ENCODE assay signal across 1 cellular context in genomic region chr15:62068787-62069170, GRCh38.
A peak's percentile ranks its signal among the peaks of the same experiment; 100 is the strongest.
TF ChIP-seq lines count a peak whose summit lies in the region.

No MANE protein-coding gene starts in this region.

TF ChIP-seq in HepG2, 621 proteins besides CTCF, POLR2A, EP300 and RAD21:
- no peak for TF ChIP-seq MAZ (IDR thresholded peaks at IDR 0.05; ENCODE audit: borderline replicate concordance, low read depth, low read length)
- TF ChIP-seq MAZ (CRISPR knock-in tag; IDR thresholded peaks at IDR 0.05; ENCODE audit: low read depth) = 0 out of 2 replicates have a peak, but pooled peaks have one; percentile 14
- TF ChIP-seq ZNF235 (CRISPR knock-in tag; IDR thresholded peaks at IDR 0.05; ENCODE audit: borderline replicate concordance) = no peak
- TF ChIP-seq ZNF784 (CRISPR knock-in tag; IDR thresholded peaks at IDR 0.05; ENCODE audit: borderline replicate concordance) = 0 out of 2 replicates have a peak, but pooled peaks have one; percentile 13
- TF ChIP-seq ZSCAN31 (CRISPR knock-in tag; IDR thresholded peaks at IDR 0.05; ENCODE audit: low read depth) = peak; percentile 14; the same call in 1 of the 2 replicates
- 0 out of 2 replicates have a peak, but pooled peaks have one; percentile 1 for TF ChIP-seq TGIF2 (CRISPR knock-in tag; IDR thresholded peaks at IDR 0.05)
- TF ChIP-seq KMT2B (CRISPR knock-in tag; IDR thresholded peaks at IDR 0.05) = 0 out of 2 replicates have a peak, but pooled peaks have one; percentile 2
- TF ChIP-seq ZXDC (CRISPR knock-in tag; IDR thresholded peaks at IDR 0.05) = no peak
- TF ChIP-seq THRA (CRISPR knock-in tag; IDR thresholded peaks at IDR 0.05; ENCODE audit: borderline replicate concordance) = 0 out of 2 replicates have a peak, but pooled peaks have one; percentile 2
- 0 out of 2 replicates have a peak, but pooled peaks have one; percentile 17 for TF ChIP-seq AHDC1 (CRISPR knock-in tag; IDR thresholded peaks at IDR 0.05; ENCODE audit: borderline replicate concordance)
